ENCODE assay signal across 11 cellular contexts in genomic region chr21:31284797-31285397, GRCh38. TPM values are rescaled to one million over a fixed set of nuclear protein-coding genes. Genes with fewer than 3 reads are reported as not detected.
DNase-seq lines count a peak whose midpoint lies in the region; ATAC-seq and TF ChIP-seq lines count a peak whose summit lies in the region.
"Had no signal": no experiment of that assay in that cellular context is flagged by ENCODE, and none has a peak within 500 bp of the region (broad histone marks: within the 10 kb centered on the region; RNA-seq: fewer than 3 reads in every experiment).

No MANE protein-coding gene starts in this region.

- ATAC-seq in mucosa of descending colon: peak; percentile 21
- no peak for ATAC-seq in GM18498 (IDR thresholded peaks at IDR 0.05; ENCODE audit: unreplicated experiment)

- DNase-seq in EH (ENCODE audit: low read depth): peak; percentile 48
- peak; percentile 37 for DNase-seq in HS-5 (ENCODE audit: low read depth)
- peak; percentile 41 for DNase-seq in choroid plexus epithelial cell (ENCODE audit: low read depth)
- no peak for DNase-seq in mucosa of descending colon
- no peak for DNase-seq in NOMO-1 treated with dmso at 0.1 percent for 144 hours (lab: John Stamatoyannopoulos, UW; ENCODE audit: unreplicated experiment)
- DNase-seq in caudate nucleus (lab: John Stamatoyannopoulos, UW): no peak
- DNase-seq: activated CD8-positive, alpha-beta memory T cell treated with anti-CD3 and anti-CD28 coated beads, Interleukin-2, amount 50 U/mL, for 4 hours; amniotic stem cell; NCI-H526 had no signal

- no peak for TF ChIP-seq CTCF in choroid plexus epithelial cell (conservative IDR thresholded peaks at IDR 0.05; ENCODE audit: low read depth, low read length)
- TF ChIP-seq CTCF in mucosa of descending colon (IDR thresholded peaks at IDR 0.05): no peak

- no peak overlapping the region for H3K27ac ChIP-seq in caudate nucleus (ENCODE audit: low read depth, low read length)

- H3K4me3 ChIP-seq in choroid plexus epithelial cell (ENCODE audit: low read depth, low read length) (no peak overlapping the region), mucosa of descending colon (no peak overlapping the region)
- H3K4me3 ChIP-seq: GM23338 had no signal

- H3K36me3 ChIP-seq in mucosa of descending colon (ENCODE audit: low read depth): no peaks in the 10 kb centered on the region

- no peaks in the 10 kb centered on the region for H3K9me3 ChIP-seq in mucosa of descending colon

- H3K4me1 ChIP-seq in mucosa of descending colon (ENCODE audit: low read depth): no peaks in the 10 kb centered on the region

- intact Hi-C loops in mucosa of descending colon (cut with DNase I, micrococcal nuclease): no loop called here

RNA-seq across cellular contexts. Expression of gene TIAM1, which starts 59.2 kb away (rescaled TPM):
- 10 to 100 TPM in 2 of 3 donors, 1 to 10 TPM in 1; 6.2 to 11.6 (median 10.4) TPM for total RNA-seq in mucosa of descending colon

Comparison
In these comparisons a context has a peak if more than half of its experiments do, and no peak if none do; other contexts are left out.
1. DNase-seq: peak in EH (single experiment), HS-5 (single experiment) and choroid plexus epithelial cell (single experiment); none in mucosa of descending colon (0 of 3), NOMO-1 treated with dmso at 0.1 percent for 144 hours (single experiment) and caudate nucleus (0 of 61).